8 cellular contexts compared by ENCODE assay signal in the genomic region with DNA sequence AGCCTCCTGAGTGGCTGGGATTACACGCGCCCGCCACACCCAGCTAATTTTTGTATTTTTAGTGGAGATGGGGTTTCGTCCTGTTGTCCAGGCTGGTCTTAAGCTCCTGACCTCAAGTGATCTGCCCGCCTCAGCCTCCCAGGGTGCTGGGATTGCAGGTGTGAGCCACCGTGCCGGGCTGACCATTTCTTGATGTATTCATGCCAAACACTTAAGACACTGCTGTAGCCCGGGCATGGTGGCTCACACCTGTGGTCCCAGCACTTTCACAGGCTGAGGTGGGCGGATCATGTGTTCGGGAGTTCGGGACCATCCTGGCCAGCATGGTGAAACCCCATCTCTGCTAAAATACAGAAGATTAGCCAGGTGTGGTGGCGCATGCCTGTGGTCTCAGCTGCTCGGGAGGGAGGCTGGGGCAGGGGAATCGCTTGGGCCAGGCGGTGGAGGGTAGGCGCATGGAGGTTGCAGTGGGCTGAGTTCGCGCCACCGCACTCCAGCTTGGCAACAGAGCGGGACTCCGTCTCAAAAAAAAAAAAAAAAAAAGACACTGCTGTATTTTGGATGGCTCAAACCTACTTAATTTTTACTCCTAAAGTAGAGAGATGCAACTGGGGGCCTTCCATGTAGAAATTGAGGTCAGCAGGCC.
"Had no signal": no experiment of that assay in that cellular context is flagged by ENCODE, and none has a peak within 500 bp of the region (broad histone marks: within the 10 kb centered on the region; RNA-seq: fewer than 3 reads in every experiment).

No MANE protein-coding gene starts in this region.

- H3K4me3 ChIP-seq: GM12878 had no signal

- FAIRE-seq: G401.6, GM12878, GM12891, GM12892, GM18507, GM19239 had no signal

- DNase-seq: GDM1, GF-D8 had no signal
